8 cellular contexts compared by ENCODE assay signal in the genomic region with DNA sequence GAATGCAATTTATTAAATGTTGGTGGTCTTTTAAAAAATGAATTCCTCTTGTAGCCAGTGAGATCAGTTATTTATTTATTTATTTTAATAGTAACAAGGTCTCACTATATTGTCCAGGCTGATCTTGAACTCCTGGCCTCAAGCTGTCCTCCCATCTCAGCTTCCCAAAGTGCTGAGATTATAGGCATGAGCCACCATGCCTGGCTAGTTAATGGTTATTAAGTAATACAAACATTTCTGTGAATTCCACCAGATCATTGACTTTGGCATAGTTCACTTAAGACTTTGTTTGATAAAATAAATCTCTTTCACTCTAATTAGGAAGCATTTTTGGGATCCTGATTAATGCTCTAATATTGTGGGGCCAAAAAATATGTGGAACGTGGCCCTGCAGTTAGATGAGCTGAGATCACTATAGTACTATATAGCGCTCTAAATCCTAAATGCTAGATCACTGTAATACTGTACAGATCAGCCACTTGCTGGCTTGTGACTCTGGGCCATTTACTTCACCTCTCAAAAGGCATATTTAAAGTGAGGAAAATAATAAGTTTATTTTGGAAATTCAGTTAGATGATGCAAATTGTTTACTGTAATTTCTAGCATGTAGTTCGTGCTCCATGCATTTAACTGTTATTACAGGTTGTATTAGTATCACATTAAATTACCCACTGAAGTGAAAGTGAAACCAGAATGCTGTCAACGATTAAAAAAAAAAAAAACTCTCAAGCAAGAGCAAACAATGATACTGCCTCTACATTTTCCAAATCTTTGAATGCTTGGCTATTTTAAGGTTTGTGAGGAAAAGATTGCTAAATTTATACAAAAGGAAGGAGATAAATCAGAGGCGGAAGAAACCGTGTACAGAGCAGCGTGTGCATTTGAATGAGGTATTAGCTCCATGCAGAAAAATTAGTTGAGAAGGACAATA. TPM values are rescaled to one million over a fixed set of nuclear protein-coding genes. Genes with fewer than 3 reads are reported as not detected.
DNase-seq lines count a peak whose midpoint lies in the region; FAIRE-seq and TF ChIP-seq lines count a peak whose summit lies in the region.

No MANE protein-coding gene starts in this region.

- no peaks in the 10 kb centered on the region for H3K27me3 Mint-ChIP-seq in activated T-helper 2 cell treated with anti-CD3 and anti-CD28 coated beads, Interferon-gamma antibody, Interleukin-2, Interleukin-4, amounts not matched to agents 10 μg/mL and 5 μg/mL and 100 μg/mL, durations not matched to agents 14 hours and 24 hours and 36 hours (ENCODE audit: low read depth)
- no peaks in the 10 kb centered on the region for H3K27me3 Mint-ChIP-seq in type B pancreatic cell

- DNase-seq in HFF-Myc (ENCODE audit: extremely low read depth, low read depth) (no peak), kidney glomerular epithelial cell (lab: John Stamatoyannopoulos, UW) (peak; percentile 24), type B pancreatic cell (ENCODE audit: extremely low spot score, unreplicated experiment) (no peak), UCSD-AML1 (lab: John Stamatoyannopoulos, UW; ENCODE audit: unreplicated experiment) (no peak), DMS79 (lab: John Stamatoyannopoulos, UW) (no peak), activated gamma-delta T cell treated with Interleukin-2 at 50 U/mL for 16 hours (no peak)
- no peak for DNase-seq in activated T-helper 2 cell treated with anti-CD3 and anti-CD28 coated beads, Interferon-gamma antibody, Interleukin-2, Interleukin-4, amounts not matched to agents 10 μg/mL and 5 μg/mL and 100 μg/mL, durations not matched to agents 14 hours and 24 hours and 36 hours (ENCODE audit: low spot score)

- H3K36me3 Mint-ChIP-seq in activated T-helper 2 cell treated with anti-CD3 and anti-CD28 coated beads, Interferon-gamma antibody, Interleukin-2, Interleukin-4, amounts not matched to agents 10 μg/mL and 5 μg/mL and 100 μg/mL, durations not matched to agents 14 hours and 24 hours and 36 hours (ENCODE audit: low read depth): peaks cover 3% of the 10 kb centered on the region
- H3K36me3 Mint-ChIP-seq in type B pancreatic cell: no peaks in the 10 kb centered on the region

- H3K9me3 Mint-ChIP-seq in activated T-helper 2 cell treated with anti-CD3 and anti-CD28 coated beads, Interferon-gamma antibody, Interleukin-2, Interleukin-4, amounts not matched to agents 10 μg/mL and 5 μg/mL and 100 μg/mL, durations not matched to agents 14 hours and 24 hours and 36 hours: peaks cover 2% of the 10 kb centered on the region
- no peaks in the 10 kb centered on the region for H3K9me3 Mint-ChIP-seq in type B pancreatic cell

- TF ChIP-seq CTCF in HFF-Myc (IDR thresholded peaks at IDR 0.05; ENCODE audit: low read depth, low read length, missing control alignments) (no peak), type B pancreatic cell (conservative IDR thresholded peaks at IDR 0.05) (no peak)

- H3K4me3 ChIP-seq in HFF-Myc (replicated peaks; ENCODE audit: low read depth, low read length): peak overlapping the region; percentile 33

- peak; percentile 94 for FAIRE-seq in A204.1 (lab: Jason Lieb, UNC)

- intact Hi-C loops in activated T-helper 2 cell treated with anti-CD3 and anti-CD28 coated beads, Interferon-gamma antibody, Interleukin-2, Interleukin-4, amounts not matched to agents 10 μg/mL and 5 μg/mL and 100 μg/mL, durations not matched to agents 14 hours and 24 hours and 36 hours (cut with micrococcal nuclease): no loop called here

- H3K27ac Mint-ChIP-seq in activated T-helper 2 cell treated with anti-CD3 and anti-CD28 coated beads, Interferon-gamma antibody, Interleukin-2, Interleukin-4, amounts not matched to agents 10 μg/mL and 5 μg/mL and 100 μg/mL, durations not matched to agents 14 hours and 24 hours and 36 hours: peak overlapping the region; percentile 97
- peak overlapping the region; percentile 38 for H3K27ac Mint-ChIP-seq in type B pancreatic cell

- peaks cover 22% of the 10 kb centered on the region for H3K4me1 Mint-ChIP-seq in activated T-helper 2 cell treated with anti-CD3 and anti-CD28 coated beads, Interferon-gamma antibody, Interleukin-2, Interleukin-4, amounts not matched to agents 10 μg/mL and 5 μg/mL and 100 μg/mL, durations not matched to agents 14 hours and 24 hours and 36 hours (ENCODE audit: low read depth)
- H3K4me1 Mint-ChIP-seq in type B pancreatic cell (ENCODE audit: unreplicated experiment): peaks cover 12% of the 10 kb centered on the region

- H3K4me3 Mint-ChIP-seq in activated T-helper 2 cell treated with anti-CD3 and anti-CD28 coated beads, Interferon-gamma antibody, Interleukin-2, Interleukin-4, amounts not matched to agents 10 μg/mL and 5 μg/mL and 100 μg/mL, durations not matched to agents 14 hours and 24 hours and 36 hours (ENCODE audit: low read depth): peak overlapping the region; percentile 99
- H3K4me3 Mint-ChIP-seq in type B pancreatic cell: no peak overlapping the region

RNA-seq across cellular contexts. Expression of gene FAS, which starts 15.9 kb away (rescaled TPM):
- total RNA-seq in activated T-helper 2 cell treated with anti-CD3 and anti-CD28 coated beads, Interferon-gamma antibody, Interleukin-2, Interleukin-4, amounts not matched to agents 10 μg/mL and 5 μg/mL and 100 μg/mL, durations not matched to agents 14 hours and 24 hours and 36 hours: 20.7 and 22.5 TPM in 2 replicates
- total RNA-seq in type B pancreatic cell (ENCODE audit: low replicate concordance): 8.1 and 9.2 TPM in 2 replicates

RNA-seq across cellular contexts. Expression of gene ACTA2, which starts 22.1 kb away (rescaled TPM):
- 11.3 and 11.9 TPM in 2 replicates for total RNA-seq in activated T-helper 2 cell treated with anti-CD3 and anti-CD28 coated beads, Interferon-gamma antibody, Interleukin-2, Interleukin-4, amounts not matched to agents 10 μg/mL and 5 μg/mL and 100 μg/mL, durations not matched to agents 14 hours and 24 hours and 36 hours
- total RNA-seq in type B pancreatic cell (ENCODE audit: low replicate concordance): 38.1 and 76.5 TPM in 2 replicates
